Comparison of ENCODE assay signal across 1 cellular context in genomic region chr19:54325194-54325621, GRCh38.
A peak's percentile ranks its signal among the peaks of the same experiment; 100 is the strongest.
TF ChIP-seq lines count a peak whose summit lies in the region.

No MANE protein-coding gene starts in this region.

TF ChIP-seq in HepG2, 621 proteins besides CTCF, POLR2A, EP300 and RAD21 (continued from another document):
- TF ChIP-seq POGK (CRISPR knock-in tag; conservative IDR thresholded peaks at IDR 0.05) = no peak
- TF ChIP-seq RARA (CRISPR knock-in tag; IDR thresholded peaks at IDR 0.05) = peak; percentile 58
- TF ChIP-seq XRCC5 (optimal IDR thresholded peaks at IDR 0.05; ENCODE audit: low read length) = no peak
- TF ChIP-seq FOSL1 (CRISPR knock-in tag; IDR thresholded peaks at IDR 0.05; ENCODE audit: borderline replicate concordance) = no peak
- no peak for TF ChIP-seq ZBTB14 (CRISPR knock-in tag; IDR thresholded peaks at IDR 0.05)
- TF ChIP-seq REPIN1 (CRISPR knock-in tag; IDR thresholded peaks at IDR 0.05; ENCODE audit: borderline replicate concordance, low read depth) = no peak
- TF ChIP-seq FOXA3 (CRISPR knock-in tag; IDR thresholded peaks at IDR 0.05) = 0 out of 2 replicates have a peak, but pooled peaks have one; percentile 8
- 0 out of 2 replicates have a peak, but pooled peaks have one; percentile 18 for TF ChIP-seq FOXK1 (CRISPR knock-in tag; IDR thresholded peaks at IDR 0.05; ENCODE audit: borderline replicate concordance, low read depth)
- TF ChIP-seq ZNF512B (CRISPR knock-in tag; IDR thresholded peaks at IDR 0.05; ENCODE audit: borderline replicate concordance) = no peak
- peak; percentile 70 for TF ChIP-seq SMC3 (IDR thresholded peaks at IDR 0.05; ENCODE audit: low read length)
- no peak for TF ChIP-seq MXD4 (CRISPR knock-in tag; IDR thresholded peaks at IDR 0.05)
- TF ChIP-seq GATA4 (IDR thresholded peaks at IDR 0.05; ENCODE audit: borderline replicate concordance, low read depth) = no peak
- no peak for TF ChIP-seq ZFYVE20 (CRISPR knock-in tag; IDR thresholded peaks at IDR 0.05; ENCODE audit: borderline replicate concordance, low read depth)
- no peak for TF ChIP-seq HINFP (CRISPR knock-in tag; IDR thresholded peaks at IDR 0.05; ENCODE audit: low read depth)
- no peak for TF ChIP-seq ZFP62 (CRISPR knock-in tag; IDR thresholded peaks at IDR 0.05)
- TF ChIP-seq ZNF326 (CRISPR knock-in tag; IDR thresholded peaks at IDR 0.05; ENCODE audit: borderline replicate concordance) = no peak
- peak; percentile 55; the same call in 1 of the 2 replicates for TF ChIP-seq NR2F6 (IDR thresholded peaks at IDR 0.05)
- TF ChIP-seq NR2F6 (CRISPR knock-in tag; IDR thresholded peaks at IDR 0.05) = peak; percentile 64; the same call in 1 of the 2 replicates
- no peak for TF ChIP-seq ZNF816 (CRISPR knock-in tag; IDR thresholded peaks at IDR 0.05; ENCODE audit: borderline replicate concordance)
- TF ChIP-seq ZNF432 (CRISPR knock-in tag; IDR thresholded peaks at IDR 0.05; ENCODE audit: borderline replicate concordance) = no peak
- TF ChIP-seq SNAI1 (CRISPR knock-in tag; IDR thresholded peaks at IDR 0.05; ENCODE audit: borderline replicate concordance) = no peak
- no peak for TF ChIP-seq ZNF704 (CRISPR knock-in tag; IDR thresholded peaks at IDR 0.05; ENCODE audit: borderline replicate concordance)
- no peak for TF ChIP-seq MXD3 (CRISPR knock-in tag; IDR thresholded peaks at IDR 0.05)
- 0 out of 2 replicates have a peak, but pooled peaks have one; percentile 16 for TF ChIP-seq THAP11 (CRISPR knock-in tag; IDR thresholded peaks at IDR 0.05)
- TF ChIP-seq GZF1 (CRISPR knock-in tag; IDR thresholded peaks at IDR 0.05) = no peak
- no peak for TF ChIP-seq ZNF468 (CRISPR knock-in tag; IDR thresholded peaks at IDR 0.05)
- no peak for TF ChIP-seq KDM6A (CRISPR knock-in tag; IDR thresholded peaks at IDR 0.05; ENCODE audit: low read depth)
- TF ChIP-seq TCF7L2 (IDR thresholded peaks at IDR 0.05; ENCODE audit: low read depth, low read length) = no peak
